Comparison of ENCODE assay signal across 24 cellular contexts in genomic region chr22:21970037-21970799, GRCh38. TPM values are rescaled to one million over a fixed set of nuclear protein-coding genes. Genes with fewer than 3 reads are reported as not detected.
DNase-seq lines count a peak whose midpoint lies in the region; ATAC-seq, FAIRE-seq and TF ChIP-seq lines count a peak whose summit lies in the region.
"Had no signal": no experiment of that assay in that cellular context is flagged by ENCODE, and none has a peak within 500 bp of the region (broad histone marks: within the 10 kb centered on the region; RNA-seq: fewer than 3 reads in every experiment).

No MANE protein-coding gene starts in this region.

- no peaks in the 10 kb centered on the region for H4K20me1 ChIP-seq in mammary epithelial cell (ENCODE audit: insufficient read depth, low read length)

- no peaks in the 10 kb centered on the region for H3K27me3 ChIP-seq in mammary epithelial cell (ENCODE audit: insufficient read depth, low read length)
- H3K27me3 ChIP-seq in bronchial epithelial cell (ENCODE audit: control insufficient read depth, insufficient read depth, low read length), result no peaks in the 10 kb centered on the region
- H3K27me3 ChIP-seq in foreskin keratinocyte, result no peaks in the 10 kb centered on the region
- H3K27me3 ChIP-seq: BLaER1 had no signal

- no peaks in the 10 kb centered on the region for H3K9me3 Mint-ChIP-seq in MCF 10A (ENCODE audit: unreplicated experiment)
- H3K9me3 Mint-ChIP-seq in stimulated activated naive B cell treated with anti-CD40 and anti-IgM and Interleukin-4, amounts not matched to agents 10 μg/mL and 1 μg/mL and 100 μg/mL, for 72 hours, result no peaks in the 10 kb centered on the region
- H3K9me3 Mint-ChIP-seq: CD8-positive, alpha-beta T cell; IgD-negative memory B cell had no signal

- FAIRE-seq in bronchial epithelial cell (lab: Jason Lieb, UNC), result peak; percentile 76
- FAIRE-seq: A549, GM12891, GM19239, H54 had no signal

- TF ChIP-seq CTCF in mammary epithelial cell (conservative IDR thresholded peaks at IDR 0.05 in 1 of 2, IDR thresholded peaks at IDR 0.05 in 1 of 2; ENCODE audit: extremely low read depth in 1 of 2, insufficient read depth in 1 of 2, low read depth in 1 of 2, low read length in 2 of 2), result no peak
- no peak for TF ChIP-seq CTCF in MCF 10A (IDR thresholded peaks at IDR 0.05; ENCODE audit: unreplicated experiment)
- no peak for TF ChIP-seq CTCF in bronchial epithelial cell (IDR thresholded peaks at IDR 0.05; ENCODE audit: insufficient read depth, low read length, severe bottlenecking)
- peak; percentile 43 for TF ChIP-seq CTCF in foreskin keratinocyte (conservative IDR thresholded peaks at IDR 0.05)

- ATAC-seq in foreskin keratinocyte (peak; percentile 77), HG03280 (IDR thresholded peaks at IDR 0.05; ENCODE audit: unreplicated experiment) (no peak)
- no peak for ATAC-seq in stimulated activated naive B cell treated with anti-CD40 and anti-IgM and Interleukin-4, amounts not matched to agents 10 μg/mL and 1 μg/mL and 100 μg/mL, for 72 hours (replicated peaks)
- ATAC-seq: A549; CD8-positive, alpha-beta T cell had no signal

- no peak overlapping the region for H3K4me3 ChIP-seq in mammary epithelial cell (replicated peaks in 1 of 3; ENCODE audit: insufficient read depth in 1 of 3, low read depth in 2 of 3, low read length in 3 of 3)
- no peak overlapping the region for H3K4me3 ChIP-seq in bronchial epithelial cell (ENCODE audit: low read depth, low read length)
- H3K4me3 ChIP-seq: A549, BLaER1, GM23248 had no signal

- no peak overlapping the region for H3K4me3 Mint-ChIP-seq in MCF 10A (ENCODE audit: unreplicated experiment)
- no peak overlapping the region for H3K4me3 Mint-ChIP-seq in stimulated activated naive B cell treated with anti-CD40 and anti-IgM and Interleukin-4, amounts not matched to agents 10 μg/mL and 1 μg/mL and 100 μg/mL, for 72 hours
- H3K4me3 Mint-ChIP-seq: CD8-positive, alpha-beta T cell; IgD-negative memory B cell had no signal

- H3K4me2 ChIP-seq in mammary epithelial cell (ENCODE audit: insufficient read depth, low read depth, low read length), result no peak overlapping the region
- H3K4me2 ChIP-seq: A549, BLaER1 had no signal

- H3K27ac ChIP-seq in mammary epithelial cell (ENCODE audit: insufficient read depth, low read depth, low read length), result no peak overlapping the region
- H3K27ac ChIP-seq in foreskin keratinocyte, result no peak overlapping the region
- H3K27ac ChIP-seq: 22Rv1, A549, BLaER1, GM23248, HL-60 had no signal

- H3K4me1 ChIP-seq in mammary epithelial cell (ENCODE audit: insufficient read depth, low read length) (peaks cover 5% of the 10 kb centered on the region), foreskin keratinocyte (no peaks in the 10 kb centered on the region)
- H3K4me1 ChIP-seq: A549 had no signal

- no peaks in the 10 kb centered on the region for H3K27me3 Mint-ChIP-seq in MCF 10A (ENCODE audit: insufficient read depth, unreplicated experiment)
- no peaks in the 10 kb centered on the region for H3K27me3 Mint-ChIP-seq in stimulated activated naive B cell treated with anti-CD40 and anti-IgM and Interleukin-4, amounts not matched to agents 10 μg/mL and 1 μg/mL and 100 μg/mL, for 72 hours
- H3K27me3 Mint-ChIP-seq: IgD-negative memory B cell had no signal

- in situ Hi-C loops in mammary epithelial cell (cut with MboI; ENCODE audit: low sequenced_read_pairs in 2 of 2), result no loop called here

- peaks cover 42% of the 10 kb centered on the region for H3K36me3 ChIP-seq in mammary epithelial cell (ENCODE audit: insufficient read depth, low read length)
- H3K36me3 ChIP-seq in bronchial epithelial cell (ENCODE audit: control insufficient read depth, insufficient read depth, low read length), result peaks cover 44% of the 10 kb centered on the region

- CTCF ChIA-PET in mammary epithelial cell (lab: Charles Lee; ENCODE audit: low non-redundant PET) (no interaction called here), MCF 10A (lab: Yijun Ruan, JAX) (interaction anchor here (0.6 to 4.4 kb wide), 2 partner anchors 12 to 524 kb away, joined by 4 to 37 read pairs; partner anchors contain the start of gene TOP3B)

- 46% methylated on average over 9 of the region's 19 CpGs for WGBS in mammary epithelial cell (ENCODE audit: low coverage, missing lambda C conversion rate)

- peak; percentile 63 for DNase-seq in mammary epithelial cell
- no peak for DNase-seq in MCF 10A (ENCODE audit: unreplicated experiment)
- DNase-seq in bronchial epithelial cell (ENCODE audit: low read depth), result peak; percentile 51
- peak; percentile 58 to 75 for DNase-seq in foreskin keratinocyte
- DNase-seq in stimulated activated naive B cell treated with anti-CD40 and anti-IgM and Interleukin-4, amounts not matched to agents 10 μg/mL and 1 μg/mL and 100 μg/mL, for 72 hours, result no peak
- DNase-seq in C1 segment of cervical spinal cord (lab: John Stamatoyannopoulos, UW), result no peak
- no peak for DNase-seq in HUDEP-2 (lab: John Stamatoyannopoulos, UW; ENCODE audit: unreplicated experiment in 76 of 76)
- DNase-seq: Calu3; CD8-positive, alpha-beta T cell; DMS 273 treated with DMSO at 0.1 percent for 48 hours; DMS53; DND-41; EL; GM23248; HCEC 1CT had no signal

- POLR2A ChIA-PET in MCF 10A (lab: Yijun Ruan, JAX), result interaction anchor here (0.5 to 2.8 kb wide), 2 partner anchors 12 to 782 kb away, joined by 3 to 18 read pairs; partner anchors contain the start of gene TOP3B

- H2AFZ ChIP-seq in mammary epithelial cell (ENCODE audit: low read depth, low read length), result no peak overlapping the region
- H2AFZ ChIP-seq: GM23248 had no signal

- intact Hi-C loops in mammary epithelial cell (cut with micrococcal nuclease), result no loop called here
- intact Hi-C loops in MCF 10A (cut with micrococcal nuclease), result no loop called here

- no peak overlapping the region for H3K9ac ChIP-seq in mammary epithelial cell (ENCODE audit: insufficient read depth, low read length)
- H3K9ac ChIP-seq: BLaER1, GM23248 had no signal

- H3K79me2 ChIP-seq in mammary epithelial cell (ENCODE audit: insufficient read depth, low read length), result no peaks in the 10 kb centered on the region

- no peaks in the 10 kb centered on the region for H3K4me1 Mint-ChIP-seq in MCF 10A (ENCODE audit: insufficient read depth, unreplicated experiment)
- H3K4me1 Mint-ChIP-seq in stimulated activated naive B cell treated with anti-CD40 and anti-IgM and Interleukin-4, amounts not matched to agents 10 μg/mL and 1 μg/mL and 100 μg/mL, for 72 hours, result peaks cover 0 to 12% of the 10 kb centered on the region in 2 donors

- H3K27ac Mint-ChIP-seq in MCF 10A (ENCODE audit: low read depth, unreplicated experiment), result no peak overlapping the region
- H3K27ac Mint-ChIP-seq in stimulated activated naive B cell treated with anti-CD40 and anti-IgM and Interleukin-4, amounts not matched to agents 10 μg/mL and 1 μg/mL and 100 μg/mL, for 72 hours, result peak overlapping the region; percentile 59
- H3K27ac Mint-ChIP-seq: CD8-positive, alpha-beta T cell; IgD-negative memory B cell had no signal

- no peaks in the 10 kb centered on the region for H3K9me3 ChIP-seq in mammary epithelial cell (replicated peaks; ENCODE audit: insufficient read depth, low read length)
- H3K9me3 ChIP-seq: A549, BLaER1 had no signal

- peaks cover 75% of the 10 kb centered on the region for H3K36me3 Mint-ChIP-seq in MCF 10A (ENCODE audit: insufficient read depth, unreplicated experiment)
- H3K36me3 Mint-ChIP-seq in stimulated activated naive B cell treated with anti-CD40 and anti-IgM and Interleukin-4, amounts not matched to agents 10 μg/mL and 1 μg/mL and 100 μg/mL, for 72 hours, result peaks cover 51 to 61% of the 10 kb centered on the region in 2 donors

- dilution Hi-C loops in mammary epithelial cell (cut with HindIII; ENCODE audit: low sequenced_read_pairs), result loop anchor here (5.0 kb wide), 2 partner anchors 43 to 62 kb away; no protein-coding TSS in a partner anchor

- no TSS peak for BruUV-seq in mammary epithelial cell (replicated peaks; lab: Mats Ljungman, UMichigan)
- BruUV-seq in MCF 10A (replicated peaks; lab: Mats Ljungman, UMichigan), result no TSS peak

RNA-seq across cellular contexts. Expression of gene TOP3B, which starts 12.4 kb away (rescaled TPM):
- 10 to 100 TPM; 36.4 to 36.7 TPM for total RNA-seq in mammary epithelial cell
- polyA plus RNA-seq in mammary epithelial cell, result 11.7 TPM
- 29.3 TPM for polyA minus RNA-seq in mammary epithelial cell
- total RNA-seq in MCF 10A (2022), result 29.3 and 37.0 TPM in 2 replicates
- total RNA-seq in bronchial epithelial cell, result 24.7 and 27.9 TPM in 2 replicates
- 25.3 and 25.9 TPM in 2 replicates for total RNA-seq in foreskin keratinocyte
- polyA plus RNA-seq in foreskin keratinocyte, result 13.9 and 14.6 TPM in 2 replicates

RNA-seq across cellular contexts. Expression of gene PPM1F, which starts 17.6 kb away (rescaled TPM):
- total RNA-seq in mammary epithelial cell (10 to 100 TPM; 30.8 to 43.6 TPM), MCF 10A (2022) (32.2 and 32.6 TPM in 2 replicates), bronchial epithelial cell (16.1 and 17.9 TPM in 2 replicates), foreskin keratinocyte (33.0 and 33.9 TPM in 2 replicates)
- polyA plus RNA-seq in mammary epithelial cell (18.3 TPM), foreskin keratinocyte (20.7 and 21.8 TPM in 2 replicates)
- polyA minus RNA-seq in mammary epithelial cell, result 45.2 TPM

Comparison
In these comparisons a context has a peak if more than half of its experiments do, and no peak if none do; other contexts are left out.
1. DNase-seq: peak in mammary epithelial cell (single experiment), bronchial epithelial cell (single experiment) and foreskin keratinocyte (2 of 2); none in MCF 10A (single experiment), stimulated activated naive B cell treated with anti-CD40 and anti-IgM and Interleukin-4, amounts not matched to agents 10 μg/mL and 1 μg/mL and 100 μg/mL, for 72 hours (single experiment), C1 segment of cervical spinal cord (0 of 14) and HUDEP-2 (0 of 76).